ENCODE assay signal across 1 cellular context in the genomic region with DNA sequence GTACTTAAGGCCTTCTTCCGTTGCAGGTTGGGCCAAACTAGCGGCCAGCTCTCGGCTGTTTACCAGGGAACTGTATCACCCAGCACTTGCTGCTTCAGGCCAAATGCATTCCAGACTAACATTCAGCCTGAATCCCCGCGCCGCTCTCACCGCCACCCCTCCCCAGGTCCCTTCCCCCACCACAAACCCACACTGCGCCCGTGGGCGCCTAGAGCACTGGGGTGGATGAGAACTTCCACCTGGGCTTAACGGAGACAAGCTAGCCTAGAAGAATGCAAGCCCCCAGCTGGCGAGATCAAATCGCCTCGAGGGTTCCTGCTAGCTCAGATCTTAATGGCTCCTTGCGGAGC.
TF ChIP-seq lines count a peak whose summit lies in the region.

No MANE protein-coding gene starts in this region.

TF ChIP-seq in K562, 482 proteins besides CTCF, POLR2A, EP300 and RAD21 (continued from another document and continues in another):
- no peak for TF ChIP-seq TOE1 (IDR thresholded peaks at IDR 0.05; ENCODE audit: borderline replicate concordance)
- TF ChIP-seq TOE1 (CRISPR knock-in tag; IDR thresholded peaks at IDR 0.05; ENCODE audit: borderline replicate concordance, low read depth) = no peak
- no peak for TF ChIP-seq SMAD3 (CRISPR knock-in tag; conservative IDR thresholded peaks at IDR 0.05)
- TF ChIP-seq ZNF232 (CRISPR knock-in tag; IDR thresholded peaks at IDR 0.05) = no peak
- TF ChIP-seq, protein P1, sequence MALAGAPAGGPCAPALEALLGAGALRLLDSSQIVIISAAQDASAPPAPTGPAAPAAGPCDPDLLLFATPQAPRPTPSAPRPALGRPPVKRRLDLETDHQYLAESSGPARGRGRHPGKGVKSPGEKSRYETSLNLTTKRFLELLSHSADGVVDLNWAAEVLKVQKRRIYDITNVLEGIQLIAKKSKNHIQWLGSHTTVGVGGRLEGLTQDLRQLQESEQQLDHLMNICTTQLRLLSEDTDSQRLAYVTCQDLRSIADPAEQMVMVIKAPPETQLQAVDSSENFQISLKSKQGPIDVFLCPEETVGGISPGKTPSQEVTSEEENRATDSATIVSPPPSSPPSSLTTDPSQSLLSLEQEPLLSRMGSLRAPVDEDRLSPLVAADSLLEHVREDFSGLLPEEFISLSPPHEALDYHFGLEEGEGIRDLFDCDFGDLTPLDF (CRISPR knock-in tag; IDR thresholded peaks at IDR 0.05) = no peak
- TF ChIP-seq NR4A1 (CRISPR knock-in tag; IDR thresholded peaks at IDR 0.05) = no peak
- no peak for TF ChIP-seq NR4A1 (tag; IDR thresholded peaks at IDR 0.05)
- no peak for TF ChIP-seq HDAC8 (tag; IDR thresholded peaks at IDR 0.05)
- TF ChIP-seq, protein P2, sequence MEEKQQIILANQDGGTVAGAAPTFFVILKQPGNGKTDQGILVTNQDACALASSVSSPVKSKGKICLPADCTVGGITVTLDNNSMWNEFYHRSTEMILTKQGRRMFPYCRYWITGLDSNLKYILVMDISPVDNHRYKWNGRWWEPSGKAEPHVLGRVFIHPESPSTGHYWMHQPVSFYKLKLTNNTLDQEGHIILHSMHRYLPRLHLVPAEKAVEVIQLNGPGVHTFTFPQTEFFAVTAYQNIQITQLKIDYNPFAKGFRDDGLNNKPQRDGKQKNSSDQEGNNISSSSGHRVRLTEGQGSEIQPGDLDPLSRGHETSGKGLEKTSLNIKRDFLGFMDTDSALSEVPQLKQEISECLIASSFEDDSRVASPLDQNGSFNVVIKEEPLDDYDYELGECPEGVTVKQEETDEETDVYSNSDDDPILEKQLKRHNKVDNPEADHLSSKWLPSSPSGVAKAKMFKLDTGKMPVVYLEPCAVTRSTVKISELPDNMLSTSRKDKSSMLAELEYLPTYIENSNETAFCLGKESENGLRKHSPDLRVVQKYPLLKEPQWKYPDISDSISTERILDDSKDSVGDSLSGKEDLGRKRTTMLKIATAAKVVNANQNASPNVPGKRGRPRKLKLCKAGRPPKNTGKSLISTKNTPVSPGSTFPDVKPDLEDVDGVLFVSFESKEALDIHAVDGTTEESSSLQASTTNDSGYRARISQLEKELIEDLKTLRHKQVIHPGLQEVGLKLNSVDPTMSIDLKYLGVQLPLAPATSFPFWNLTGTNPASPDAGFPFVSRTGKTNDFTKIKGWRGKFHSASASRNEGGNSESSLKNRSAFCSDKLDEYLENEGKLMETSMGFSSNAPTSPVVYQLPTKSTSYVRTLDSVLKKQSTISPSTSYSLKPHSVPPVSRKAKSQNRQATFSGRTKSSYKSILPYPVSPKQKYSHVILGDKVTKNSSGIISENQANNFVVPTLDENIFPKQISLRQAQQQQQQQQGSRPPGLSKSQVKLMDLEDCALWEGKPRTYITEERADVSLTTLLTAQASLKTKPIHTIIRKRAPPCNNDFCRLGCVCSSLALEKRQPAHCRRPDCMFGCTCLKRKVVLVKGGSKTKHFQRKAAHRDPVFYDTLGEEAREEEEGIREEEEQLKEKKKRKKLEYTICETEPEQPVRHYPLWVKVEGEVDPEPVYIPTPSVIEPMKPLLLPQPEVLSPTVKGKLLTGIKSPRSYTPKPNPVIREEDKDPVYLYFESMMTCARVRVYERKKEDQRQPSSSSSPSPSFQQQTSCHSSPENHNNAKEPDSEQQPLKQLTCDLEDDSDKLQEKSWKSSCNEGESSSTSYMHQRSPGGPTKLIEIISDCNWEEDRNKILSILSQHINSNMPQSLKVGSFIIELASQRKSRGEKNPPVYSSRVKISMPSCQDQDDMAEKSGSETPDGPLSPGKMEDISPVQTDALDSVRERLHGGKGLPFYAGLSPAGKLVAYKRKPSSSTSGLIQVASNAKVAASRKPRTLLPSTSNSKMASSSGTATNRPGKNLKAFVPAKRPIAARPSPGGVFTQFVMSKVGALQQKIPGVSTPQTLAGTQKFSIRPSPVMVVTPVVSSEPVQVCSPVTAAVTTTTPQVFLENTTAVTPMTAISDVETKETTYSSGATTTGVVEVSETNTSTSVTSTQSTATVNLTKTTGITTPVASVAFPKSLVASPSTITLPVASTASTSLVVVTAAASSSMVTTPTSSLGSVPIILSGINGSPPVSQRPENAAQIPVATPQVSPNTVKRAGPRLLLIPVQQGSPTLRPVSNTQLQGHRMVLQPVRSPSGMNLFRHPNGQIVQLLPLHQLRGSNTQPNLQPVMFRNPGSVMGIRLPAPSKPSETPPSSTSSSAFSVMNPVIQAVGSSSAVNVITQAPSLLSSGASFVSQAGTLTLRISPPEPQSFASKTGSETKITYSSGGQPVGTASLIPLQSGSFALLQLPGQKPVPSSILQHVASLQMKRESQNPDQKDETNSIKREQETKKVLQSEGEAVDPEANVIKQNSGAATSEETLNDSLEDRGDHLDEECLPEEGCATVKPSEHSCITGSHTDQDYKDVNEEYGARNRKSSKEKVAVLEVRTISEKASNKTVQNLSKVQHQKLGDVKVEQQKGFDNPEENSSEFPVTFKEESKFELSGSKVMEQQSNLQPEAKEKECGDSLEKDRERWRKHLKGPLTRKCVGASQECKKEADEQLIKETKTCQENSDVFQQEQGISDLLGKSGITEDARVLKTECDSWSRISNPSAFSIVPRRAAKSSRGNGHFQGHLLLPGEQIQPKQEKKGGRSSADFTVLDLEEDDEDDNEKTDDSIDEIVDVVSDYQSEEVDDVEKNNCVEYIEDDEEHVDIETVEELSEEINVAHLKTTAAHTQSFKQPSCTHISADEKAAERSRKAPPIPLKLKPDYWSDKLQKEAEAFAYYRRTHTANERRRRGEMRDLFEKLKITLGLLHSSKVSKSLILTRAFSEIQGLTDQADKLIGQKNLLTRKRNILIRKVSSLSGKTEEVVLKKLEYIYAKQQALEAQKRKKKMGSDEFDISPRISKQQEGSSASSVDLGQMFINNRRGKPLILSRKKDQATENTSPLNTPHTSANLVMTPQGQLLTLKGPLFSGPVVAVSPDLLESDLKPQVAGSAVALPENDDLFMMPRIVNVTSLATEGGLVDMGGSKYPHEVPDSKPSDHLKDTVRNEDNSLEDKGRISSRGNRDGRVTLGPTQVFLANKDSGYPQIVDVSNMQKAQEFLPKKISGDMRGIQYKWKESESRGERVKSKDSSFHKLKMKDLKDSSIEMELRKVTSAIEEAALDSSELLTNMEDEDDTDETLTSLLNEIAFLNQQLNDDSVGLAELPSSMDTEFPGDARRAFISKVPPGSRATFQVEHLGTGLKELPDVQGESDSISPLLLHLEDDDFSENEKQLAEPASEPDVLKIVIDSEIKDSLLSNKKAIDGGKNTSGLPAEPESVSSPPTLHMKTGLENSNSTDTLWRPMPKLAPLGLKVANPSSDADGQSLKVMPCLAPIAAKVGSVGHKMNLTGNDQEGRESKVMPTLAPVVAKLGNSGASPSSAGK (IDR thresholded peaks at IDR 0.05) = no peak
- TF ChIP-seq NCOA4 (IDR thresholded peaks at IDR 0.05; ENCODE audit: partially characterized antibody) = no peak
- TF ChIP-seq SIX5 (IDR thresholded peaks at IDR 0.05; ENCODE audit: borderline replicate concordance in 1 of 2, insufficient read depth in 1 of 2, low read depth in 1 of 2, low read length in 2 of 2) = no peak
- TF ChIP-seq RBM39 (optimal IDR thresholded peaks at IDR 0.05; ENCODE audit: low read depth, low read length) = no peak
- no peak for TF ChIP-seq ZNF766 (CRISPR knock-in tag; conservative IDR thresholded peaks at IDR 0.05)
- TF ChIP-seq BDP1 (IDR thresholded peaks at IDR 0.05; ENCODE audit: insufficient read depth, insufficient read length) = no peak
- TF ChIP-seq CHD2 (IDR thresholded peaks at IDR 0.05; ENCODE audit: low read depth, low read length) = 0 out of 2 replicates have a peak, but pooled peaks have one; percentile 8
- TF ChIP-seq HDAC6 (IDR thresholded peaks at IDR 0.05; ENCODE audit: low read depth, low read length) = no peak
- TF ChIP-seq, protein P3, sequence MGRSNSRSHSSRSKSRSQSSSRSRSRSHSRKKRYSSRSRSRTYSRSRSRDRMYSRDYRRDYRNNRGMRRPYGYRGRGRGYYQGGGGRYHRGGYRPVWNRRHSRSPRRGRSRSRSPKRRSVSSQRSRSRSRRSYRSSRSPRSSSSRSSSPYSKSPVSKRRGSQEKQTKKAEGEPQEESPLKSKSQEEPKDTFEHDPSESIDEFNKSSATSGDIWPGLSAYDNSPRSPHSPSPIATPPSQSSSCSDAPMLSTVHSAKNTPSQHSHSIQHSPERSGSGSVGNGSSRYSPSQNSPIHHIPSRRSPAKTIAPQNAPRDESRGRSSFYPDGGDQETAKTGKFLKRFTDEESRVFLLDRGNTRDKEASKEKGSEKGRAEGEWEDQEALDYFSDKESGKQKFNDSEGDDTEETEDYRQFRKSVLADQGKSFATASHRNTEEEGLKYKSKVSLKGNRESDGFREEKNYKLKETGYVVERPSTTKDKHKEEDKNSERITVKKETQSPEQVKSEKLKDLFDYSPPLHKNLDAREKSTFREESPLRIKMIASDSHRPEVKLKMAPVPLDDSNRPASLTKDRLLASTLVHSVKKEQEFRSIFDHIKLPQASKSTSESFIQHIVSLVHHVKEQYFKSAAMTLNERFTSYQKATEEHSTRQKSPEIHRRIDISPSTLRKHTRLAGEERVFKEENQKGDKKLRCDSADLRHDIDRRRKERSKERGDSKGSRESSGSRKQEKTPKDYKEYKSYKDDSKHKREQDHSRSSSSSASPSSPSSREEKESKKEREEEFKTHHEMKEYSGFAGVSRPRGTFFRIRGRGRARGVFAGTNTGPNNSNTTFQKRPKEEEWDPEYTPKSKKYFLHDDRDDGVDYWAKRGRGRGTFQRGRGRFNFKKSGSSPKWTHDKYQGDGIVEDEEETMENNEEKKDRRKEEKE (IDR thresholded peaks at IDR 0.05; ENCODE audit: borderline replicate concordance in 1 of 2, control insufficient read depth in 1 of 2, low read depth in 2 of 2, low read length in 1 of 2) = no peak
- no peak for TF ChIP-seq FIP1L1 (IDR thresholded peaks at IDR 0.05; ENCODE audit: low read depth, low read length, poor library complexity, severe bottlenecking)
- TF ChIP-seq HNRNPUL1 (IDR thresholded peaks at IDR 0.05; ENCODE audit: low read length) = no peak
- no peak for TF ChIP-seq RFX7 (CRISPR knock-in tag; IDR thresholded peaks at IDR 0.05)
- no peak for TF ChIP-seq CAMTA2 (CRISPR knock-in tag; conservative IDR thresholded peaks at IDR 0.05)
- TF ChIP-seq CBX5 (IDR thresholded peaks at IDR 0.05; ENCODE audit: borderline replicate concordance, low read depth) = peak; percentile 9; the same call in 1 of the 2 replicates
- no peak for TF ChIP-seq ZFP1 (CRISPR knock-in tag; IDR thresholded peaks at IDR 0.05)
- TF ChIP-seq, protein P4, sequence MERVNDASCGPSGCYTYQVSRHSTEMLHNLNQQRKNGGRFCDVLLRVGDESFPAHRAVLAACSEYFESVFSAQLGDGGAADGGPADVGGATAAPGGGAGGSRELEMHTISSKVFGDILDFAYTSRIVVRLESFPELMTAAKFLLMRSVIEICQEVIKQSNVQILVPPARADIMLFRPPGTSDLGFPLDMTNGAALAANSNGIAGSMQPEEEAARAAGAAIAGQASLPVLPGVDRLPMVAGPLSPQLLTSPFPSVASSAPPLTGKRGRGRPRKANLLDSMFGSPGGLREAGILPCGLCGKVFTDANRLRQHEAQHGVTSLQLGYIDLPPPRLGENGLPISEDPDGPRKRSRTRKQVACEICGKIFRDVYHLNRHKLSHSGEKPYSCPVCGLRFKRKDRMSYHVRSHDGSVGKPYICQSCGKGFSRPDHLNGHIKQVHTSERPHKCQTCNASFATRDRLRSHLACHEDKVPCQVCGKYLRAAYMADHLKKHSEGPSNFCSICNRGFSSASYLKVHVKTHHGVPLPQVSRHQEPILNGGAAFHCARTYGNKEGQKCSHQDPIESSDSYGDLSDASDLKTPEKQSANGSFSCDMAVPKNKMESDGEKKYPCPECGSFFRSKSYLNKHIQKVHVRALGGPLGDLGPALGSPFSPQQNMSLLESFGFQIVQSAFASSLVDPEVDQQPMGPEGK (CRISPR knock-in tag; IDR thresholded peaks at IDR 0.05; ENCODE audit: borderline replicate concordance) = peak; percentile 49; the same call in 1 of the 2 replicates
- no peak for TF ChIP-seq NFIX (CRISPR knock-in tag; IDR thresholded peaks at IDR 0.05; ENCODE audit: low read depth)
- TF ChIP-seq MED1 (CRISPR knock-in tag; IDR thresholded peaks at IDR 0.05; ENCODE audit: borderline replicate concordance) = no peak
- TF ChIP-seq, protein P5, sequence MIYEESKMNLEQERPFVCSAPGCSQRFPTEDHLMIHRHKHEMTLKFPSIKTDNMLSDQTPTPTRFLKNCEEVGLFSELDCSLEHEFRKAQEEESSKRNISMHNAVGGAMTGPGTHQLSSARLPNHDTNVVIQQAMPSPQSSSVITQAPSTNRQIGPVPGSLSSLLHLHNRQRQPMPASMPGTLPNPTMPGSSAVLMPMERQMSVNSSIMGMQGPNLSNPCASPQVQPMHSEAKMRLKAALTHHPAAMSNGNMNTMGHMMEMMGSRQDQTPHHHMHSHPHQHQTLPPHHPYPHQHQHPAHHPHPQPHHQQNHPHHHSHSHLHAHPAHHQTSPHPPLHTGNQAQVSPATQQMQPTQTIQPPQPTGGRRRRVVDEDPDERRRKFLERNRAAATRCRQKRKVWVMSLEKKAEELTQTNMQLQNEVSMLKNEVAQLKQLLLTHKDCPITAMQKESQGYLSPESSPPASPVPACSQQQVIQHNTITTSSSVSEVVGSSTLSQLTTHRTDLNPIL (CRISPR knock-in tag; IDR thresholded peaks at IDR 0.05) = no peak
- TF ChIP-seq, protein P6, sequence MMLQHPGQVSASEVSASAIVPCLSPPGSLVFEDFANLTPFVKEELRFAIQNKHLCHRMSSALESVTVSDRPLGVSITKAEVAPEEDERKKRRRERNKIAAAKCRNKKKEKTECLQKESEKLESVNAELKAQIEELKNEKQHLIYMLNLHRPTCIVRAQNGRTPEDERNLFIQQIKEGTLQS (IDR thresholded peaks at IDR 0.05) = no peak
- TF ChIP-seq, protein P6 (CRISPR knock-in tag; conservative IDR thresholded peaks at IDR 0.05) = 0 out of 2 replicates have a peak, but pooled peaks have one; percentile 60
- TF ChIP-seq GATAD2A (IDR thresholded peaks at IDR 0.05) = no peak
- TF ChIP-seq MEIS2 (IDR thresholded peaks at IDR 0.05; ENCODE audit: partially characterized antibody) = no peak
- no peak for TF ChIP-seq ELF2 (CRISPR knock-in tag; IDR thresholded peaks at IDR 0.05)
- no peak for TF ChIP-seq ZNF589 (CRISPR knock-in tag; IDR thresholded peaks at IDR 0.05; ENCODE audit: low read depth)
- TF ChIP-seq U2AF2 (optimal IDR thresholded peaks at IDR 0.05; ENCODE audit: low read depth, low read length) = no peak
- no peak for TF ChIP-seq RBBP5 (IDR thresholded peaks at IDR 0.05; ENCODE audit: borderline replicate concordance, insufficient read depth, low read length, poor library complexity, severe bottlenecking)
- TF ChIP-seq ZC3H11A (IDR thresholded peaks at IDR 0.05; ENCODE audit: low read depth, low read length) = no peak
- no peak for TF ChIP-seq ZNF175 (CRISPR knock-in tag; IDR thresholded peaks at IDR 0.05; ENCODE audit: low read depth)
- TF ChIP-seq ZFPM2 (CRISPR knock-in tag; IDR thresholded peaks at IDR 0.05) = no peak
- TF ChIP-seq ZFP36 (IDR thresholded peaks at IDR 0.05; ENCODE audit: low read depth, low read length, partially characterized antibody) = no peak
- TF ChIP-seq KLF10 (CRISPR knock-in tag; IDR thresholded peaks at IDR 0.05) = no peak
